39 cellular contexts compared by ENCODE assay signal in genomic region chr10:81917666-81918065, GRCh38. TPM values are rescaled to one million over a fixed set of nuclear protein-coding genes. Genes with fewer than 3 reads are reported as not detected.
"Had no signal": no experiment of that assay in that cellular context is flagged by ENCODE, and none has a peak within 500 bp of the region (broad histone marks: within the 10 kb centered on the region; RNA-seq: fewer than 3 reads in every experiment).

No MANE protein-coding gene starts in this region.

- DNase-seq: activated CD4-positive, alpha-beta memory T cell treated with anti-CD3 and anti-CD28 coated beads, Interleukin-2, amount 10 ng/mL, durations not matched to agents 7 days and 5 days; activated CD4-positive, alpha-beta T cell treated with anti-CD3 and anti-CD28 coated beads for 1 hour; activated CD4-positive, alpha-beta T cell treated with anti-CD3 and anti-CD28 coated beads for 36 hours; activated CD4-positive, alpha-beta T cell treated with anti-CD3 and anti-CD28 coated beads for 48 hours; activated CD4-positive, alpha-beta T cell treated with anti-CD3 and anti-CD28 coated beads, Interleukin-2, amount 10 ng/mL, durations not matched to agents 7 days and 5 days; activated CD4-positive, alpha-beta T cell treated with anti-CD3 and anti-CD28 coated beads, Interleukin-2, amount 50 U/mL, for 48 hours; activated CD4-positive, CD25-positive, alpha-beta regulatory T cell; activated CD8-positive, alpha-beta memory T cell treated with anti-CD3 and anti-CD28 coated beads for 24 hours; activated CD8-positive, alpha-beta memory T cell treated with anti-CD3 and anti-CD28 coated beads, Interleukin-2, amount 10 ng/mL, durations not matched to agents 7 days and 5 days; activated CD8-positive, alpha-beta memory T cell treated with anti-CD3 and anti-CD28 coated beads, Interleukin-2, amount 50 U/mL, for 48 hours; activated CD8-positive, alpha-beta T cell treated with anti-CD3 and anti-CD28 coated beads, Interleukin-2, amount 10 ng/mL, durations not matched to agents 7 days and 5 days; activated effector memory CD4-positive, alpha-beta T cell treated with Interleukin-2 at 50 U/mL for 16 hours; activated gamma-delta T cell; activated naive CD4-positive, alpha-beta T cell treated with anti-CD3 and anti-CD28 coated beads, Interleukin-2, amount 10 ng/mL, durations not matched to agents 7 days and 5 days; activated naive CD4-positive, alpha-beta T cell treated with Interleukin-2 at 50 U/mL for 16 hours; activated naive CD8-positive, alpha-beta T cell treated with anti-CD3 and anti-CD28 coated beads, Interleukin-2, amount 10 ng/mL, durations not matched to agents 7 days and 5 days; activated naive CD8-positive, alpha-beta T cell treated with anti-CD3 and anti-CD28 coated beads, Interleukin-2, amount 50 U/mL, for 24 hours; activated T-cell treated with anti-CD3 and anti-CD28 coated beads, Interleukin-2, amount 50 U/mL, for 24 hours; activated T-cell treated with anti-CD3 and anti-CD28 coated beads, Interleukin-2, amount 50 U/mL, for 48 hours; amygdala; anterior cingulate cortex; caudate nucleus; cerebellar nuclear complex; T-helper 2 cell; T-helper 9 cell; WERI-Rb-1 had no signal

- H3K27ac ChIP-seq: ascending aorta, cardiac muscle cell, WERI-Rb-1 had no signal

- H3K27ac Mint-ChIP-seq: activated CD4-positive, alpha-beta memory T cell treated with anti-CD3 and anti-CD28 coated beads, Interleukin-2, amount 10 ng/mL, durations not matched to agents 7 days and 5 days; activated CD4-positive, alpha-beta T cell treated with anti-CD3 and anti-CD28 coated beads for 36 hours; activated CD4-positive, alpha-beta T cell treated with anti-CD3 and anti-CD28 coated beads, Interleukin-2, amount 10 ng/mL, durations not matched to agents 7 days and 5 days; activated CD8-positive, alpha-beta memory T cell treated with anti-CD3 and anti-CD28 coated beads, Interleukin-2, amount 10 ng/mL, durations not matched to agents 7 days and 5 days; activated CD8-positive, alpha-beta T cell treated with anti-CD3 and anti-CD28 coated beads, Interleukin-2, amount 10 ng/mL, durations not matched to agents 7 days and 5 days; activated naive CD4-positive, alpha-beta T cell treated with anti-CD3 and anti-CD28 coated beads, Interleukin-2, amount 10 ng/mL, durations not matched to agents 7 days and 5 days; activated naive CD4-positive, alpha-beta T cell treated with anti-CD3 and anti-CD28 coated beads, Interleukin-2, amount 50 U/mL, for 24 hours; activated naive CD8-positive, alpha-beta T cell; activated naive CD8-positive, alpha-beta T cell treated with anti-CD3 and anti-CD28 coated beads, Interleukin-2, amount 10 ng/mL, durations not matched to agents 7 days and 5 days; activated naive CD8-positive, alpha-beta T cell treated with anti-CD3 and anti-CD28 coated beads, Interleukin-2, amount 50 U/mL, for 24 hours; activated T-cell treated with anti-CD3 and anti-CD28 coated beads, Interleukin-2, amount 50 U/mL, for 24 hours; activated T-helper 2 cell treated with anti-CD3 and anti-CD28 coated beads, Interferon-gamma antibody, Interleukin-2, Interleukin-4, amounts not matched to agents 10 μg/mL and 5 μg/mL and 100 μg/mL, durations not matched to agents 14 hours and 24 hours and 36 hours; brain; T-helper 1 cell treated with Interleukin-12 subunit alpha and Interleukin-12 subunit beta and Interleukin-4 antibody, amounts not matched to agents 30 μg/mL and 1 μg/mL, for 36 hours; T-helper 2 cell treated with Interferon-gamma antibody and Interleukin-4, amounts not matched to agents 5 μg/mL and 100 μg/mL, for 36 hours; WTC11 had no signal

- H3K9me3 Mint-ChIP-seq: activated CD4-positive, alpha-beta memory T cell treated with anti-CD3 and anti-CD28 coated beads, Interleukin-2, amount 10 ng/mL, durations not matched to agents 7 days and 5 days; activated CD4-positive, alpha-beta T cell treated with anti-CD3 and anti-CD28 coated beads, Interleukin-2, amount 10 ng/mL, durations not matched to agents 7 days and 5 days; activated naive CD4-positive, alpha-beta T cell treated with anti-CD3 and anti-CD28 coated beads, Interleukin-2, amount 10 ng/mL, durations not matched to agents 7 days and 5 days; activated naive CD4-positive, alpha-beta T cell treated with anti-CD3 and anti-CD28 coated beads, Interleukin-2, amount 50 U/mL, for 24 hours; activated naive CD8-positive, alpha-beta T cell treated with anti-CD3 and anti-CD28 coated beads, Interleukin-2, amount 10 ng/mL, durations not matched to agents 7 days and 5 days; activated naive CD8-positive, alpha-beta T cell treated with anti-CD3 and anti-CD28 coated beads, Interleukin-2, amount 50 U/mL, for 24 hours; activated T-helper 2 cell treated with anti-CD3 and anti-CD28 coated beads, Interferon-gamma antibody, Interleukin-2, Interleukin-4, amounts not matched to agents 10 μg/mL and 5 μg/mL and 100 μg/mL, durations not matched to agents 14 hours and 24 hours and 36 hours; brain; T-helper 1 cell treated with Interleukin-12 subunit alpha and Interleukin-12 subunit beta and Interleukin-4 antibody, amounts not matched to agents 30 μg/mL and 1 μg/mL, for 36 hours; T-helper 2 cell treated with Interferon-gamma antibody and Interleukin-4, amounts not matched to agents 5 μg/mL and 100 μg/mL, for 36 hours; WTC11 had no signal

- H3K27me3 ChIP-seq: ascending aorta, cardiac muscle cell had no signal

- H3K36me3 Mint-ChIP-seq: activated CD8-positive, alpha-beta memory T cell treated with anti-CD3 and anti-CD28 coated beads, Interleukin-2, amount 10 ng/mL, durations not matched to agents 7 days and 5 days; activated naive CD4-positive, alpha-beta T cell treated with anti-CD3 and anti-CD28 coated beads, Interleukin-2, amount 10 ng/mL, durations not matched to agents 7 days and 5 days; activated naive CD4-positive, alpha-beta T cell treated with anti-CD3 and anti-CD28 coated beads, Interleukin-2, amount 50 U/mL, for 24 hours; activated naive CD8-positive, alpha-beta T cell; activated naive CD8-positive, alpha-beta T cell treated with anti-CD3 and anti-CD28 coated beads, Interleukin-2, amount 10 ng/mL, durations not matched to agents 7 days and 5 days; WTC11 had no signal

- H3K27me3 Mint-ChIP-seq: activated CD4-positive, alpha-beta memory T cell treated with anti-CD3 and anti-CD28 coated beads, Interleukin-2, amount 10 ng/mL, durations not matched to agents 7 days and 5 days; activated CD4-positive, alpha-beta T cell treated with anti-CD3 and anti-CD28 coated beads for 36 hours; activated CD4-positive, alpha-beta T cell treated with anti-CD3 and anti-CD28 coated beads, Interleukin-2, amount 10 ng/mL, durations not matched to agents 7 days and 5 days; activated CD8-positive, alpha-beta memory T cell treated with anti-CD3 and anti-CD28 coated beads, Interleukin-2, amount 10 ng/mL, durations not matched to agents 7 days and 5 days; activated naive CD4-positive, alpha-beta T cell treated with anti-CD3 and anti-CD28 coated beads, Interleukin-2, amount 10 ng/mL, durations not matched to agents 7 days and 5 days; activated naive CD4-positive, alpha-beta T cell treated with anti-CD3 and anti-CD28 coated beads, Interleukin-2, amount 50 U/mL, for 24 hours; activated naive CD8-positive, alpha-beta T cell; activated naive CD8-positive, alpha-beta T cell treated with anti-CD3 and anti-CD28 coated beads, Interleukin-2, amount 10 ng/mL, durations not matched to agents 7 days and 5 days; activated T-cell treated with anti-CD3 and anti-CD28 coated beads, Interleukin-2, amount 50 U/mL, for 24 hours; brain; central memory CD8-positive, alpha-beta T cell had no signal

- H3K4me1 ChIP-seq: ascending aorta had no signal

- H3K4me3 Mint-ChIP-seq: activated CD4-positive, alpha-beta memory T cell treated with anti-CD3 and anti-CD28 coated beads, Interleukin-2, amount 10 ng/mL, durations not matched to agents 7 days and 5 days; activated CD4-positive, alpha-beta T cell treated with anti-CD3 and anti-CD28 coated beads for 36 hours; activated CD4-positive, alpha-beta T cell treated with anti-CD3 and anti-CD28 coated beads, Interleukin-2, amount 10 ng/mL, durations not matched to agents 7 days and 5 days; activated CD8-positive, alpha-beta memory T cell treated with anti-CD3 and anti-CD28 coated beads, Interleukin-2, amount 10 ng/mL, durations not matched to agents 7 days and 5 days; activated CD8-positive, alpha-beta T cell treated with anti-CD3 and anti-CD28 coated beads, Interleukin-2, amount 10 ng/mL, durations not matched to agents 7 days and 5 days; activated naive CD4-positive, alpha-beta T cell treated with anti-CD3 and anti-CD28 coated beads, Interleukin-2, amount 10 ng/mL, durations not matched to agents 7 days and 5 days; activated naive CD4-positive, alpha-beta T cell treated with anti-CD3 and anti-CD28 coated beads, Interleukin-2, amount 50 U/mL, for 24 hours; activated naive CD8-positive, alpha-beta T cell; activated naive CD8-positive, alpha-beta T cell treated with anti-CD3 and anti-CD28 coated beads, Interleukin-2, amount 10 ng/mL, durations not matched to agents 7 days and 5 days; activated naive CD8-positive, alpha-beta T cell treated with anti-CD3 and anti-CD28 coated beads, Interleukin-2, amount 50 U/mL, for 24 hours; activated T-cell treated with anti-CD3 and anti-CD28 coated beads, Interleukin-2, amount 50 U/mL, for 24 hours; brain; central memory CD8-positive, alpha-beta T cell; T-helper 1 cell treated with Interleukin-12 subunit alpha and Interleukin-12 subunit beta and Interleukin-4 antibody, amounts not matched to agents 30 μg/mL and 1 μg/mL, for 36 hours; T-helper 2 cell treated with Interferon-gamma antibody and Interleukin-4, amounts not matched to agents 5 μg/mL and 100 μg/mL, for 36 hours; WTC11 had no signal

- H3K36me3 ChIP-seq: ascending aorta, cardiac muscle cell, WERI-Rb-1 had no signal

- ATAC-seq: activated CD4-positive, alpha-beta T cell treated with anti-CD3 and anti-CD28 coated beads for 36 hours; activated CD4-positive, CD25-positive, alpha-beta regulatory T cell treated with anti-CD3 and anti-CD28 coated beads, Interleukin-2, amount 50 U/mL, for 24 hours; activated CD8-positive, alpha-beta memory T cell treated with anti-CD3 and anti-CD28 coated beads, Interleukin-2, amount 10 ng/mL, durations not matched to agents 7 days and 5 days; activated CD8-positive, alpha-beta T cell treated with anti-CD3 and anti-CD28 coated beads, Interleukin-2, amount 10 ng/mL, durations not matched to agents 7 days and 5 days; activated naive CD8-positive, alpha-beta T cell treated with anti-CD3 and anti-CD28 coated beads, Interleukin-2, amount 50 U/mL, for 24 hours; WTC11 had no signal

- H3K9me3 ChIP-seq: ascending aorta had no signal

- H3K4me1 Mint-ChIP-seq: activated CD4-positive, alpha-beta memory T cell treated with anti-CD3 and anti-CD28 coated beads, Interleukin-2, amount 10 ng/mL, durations not matched to agents 7 days and 5 days; activated CD4-positive, alpha-beta T cell treated with anti-CD3 and anti-CD28 coated beads for 36 hours; activated CD4-positive, alpha-beta T cell treated with anti-CD3 and anti-CD28 coated beads, Interleukin-2, amount 10 ng/mL, durations not matched to agents 7 days and 5 days; activated CD8-positive, alpha-beta memory T cell treated with anti-CD3 and anti-CD28 coated beads, Interleukin-2, amount 10 ng/mL, durations not matched to agents 7 days and 5 days; activated naive CD4-positive, alpha-beta T cell treated with anti-CD3 and anti-CD28 coated beads, Interleukin-2, amount 10 ng/mL, durations not matched to agents 7 days and 5 days; activated naive CD4-positive, alpha-beta T cell treated with anti-CD3 and anti-CD28 coated beads, Interleukin-2, amount 50 U/mL, for 24 hours; activated naive CD8-positive, alpha-beta T cell treated with anti-CD3 and anti-CD28 coated beads, Interleukin-2, amount 10 ng/mL, durations not matched to agents 7 days and 5 days; activated naive CD8-positive, alpha-beta T cell treated with anti-CD3 and anti-CD28 coated beads, Interleukin-2, amount 50 U/mL, for 24 hours; central memory CD8-positive, alpha-beta T cell had no signal

- H3K4me3 ChIP-seq: ascending aorta, cardiac muscle cell had no signal

RNA-seq across cellular contexts. Expression of gene NRG3, which starts 42.7 kb away (rescaled TPM):
- total RNA-seq: activated CD4-positive, alpha-beta memory T cell treated with anti-CD3 and anti-CD28 coated beads, Interleukin-2, amount 10 ng/mL, durations not matched to agents 7 days and 5 days; activated CD4-positive, alpha-beta T cell treated with anti-CD3 and anti-CD28 coated beads for 36 hours; activated CD4-positive, alpha-beta T cell treated with anti-CD3 and anti-CD28 coated beads, Interleukin-2, amount 10 ng/mL, durations not matched to agents 7 days and 5 days; activated CD8-positive, alpha-beta memory T cell treated with anti-CD3 and anti-CD28 coated beads, Interleukin-2, amount 10 ng/mL, durations not matched to agents 7 days and 5 days; activated CD8-positive, alpha-beta T cell treated with anti-CD3 and anti-CD28 coated beads, Interleukin-2, amount 10 ng/mL, durations not matched to agents 7 days and 5 days; activated naive CD8-positive, alpha-beta T cell treated with anti-CD3 and anti-CD28 coated beads, Interleukin-2, amount 10 ng/mL, durations not matched to agents 7 days and 5 days; activated T-helper 2 cell treated with anti-CD3 and anti-CD28 coated beads, Interferon-gamma antibody, Interleukin-2, Interleukin-4, amounts not matched to agents 10 μg/mL and 5 μg/mL and 100 μg/mL, durations not matched to agents 14 hours and 24 hours and 36 hours; bronchial epithelial cell; chondrocyte had no signal
